In genomic region chr5:10524376-10525123, GRCh38 we compare ENCODE assay signal across 12 cellular contexts. TPM values are rescaled to one million over a fixed set of nuclear protein-coding genes. Genes with fewer than 3 reads are reported as not detected.
DNase-seq lines count a peak whose midpoint lies in the region; ATAC-seq and TF ChIP-seq lines count a peak whose summit lies in the region.
"Had no signal": no experiment of that assay in that cellular context is flagged by ENCODE, and none has a peak within 500 bp of the region (broad histone marks: within the 10 kb centered on the region; RNA-seq: fewer than 3 reads in every experiment).

No MANE protein-coding gene starts in this region.

- H3K36me3 ChIP-seq in MG63 (no peaks in the 10 kb centered on the region), right lobe of liver (no peaks in the 10 kb centered on the region)

- ATAC-seq in right lobe of liver (no peak), HG02981 (IDR thresholded peaks at IDR 0.05; ENCODE audit: unreplicated experiment) (no peak), HG03139 (IDR thresholded peaks at IDR 0.05; ENCODE audit: unreplicated experiment) (no peak), HG03460 (IDR thresholded peaks at IDR 0.05; ENCODE audit: unreplicated experiment) (no peak)

- peak; percentile 82 for DNase-seq in AG09319 (ENCODE audit: extremely low read depth, low read depth)
- peak; percentile 99 for DNase-seq in MG63
- peak; percentile 85 for DNase-seq in astrocyte of the hippocampus (ENCODE audit: low read depth, low spot score)
- DNase-seq in midbrain (lab: John Stamatoyannopoulos, UW) = peak; percentile 64
- DNase-seq in right lobe of liver = no peak
- DNase-seq: effector CD8-positive, alpha-beta T cell; stimulated activated CD4-positive, alpha-beta T cell treated with anti-CD3 and anti-CD28 coated beads, Interleukin-2, amount 100 ng/mL, for 24 hours had no signal

- intact Hi-C loops in right lobe of liver (cut with DNase I) = no loop called here

- no peak overlapping the region for H3K27ac ChIP-seq in right lobe of liver
- H3K27ac ChIP-seq: SK-N-MC had no signal

- no peak for TF ChIP-seq CTCF in AG09319 (IDR thresholded peaks at IDR 0.05; ENCODE audit: low read depth, low read length)
- TF ChIP-seq CTCF in right lobe of liver (IDR thresholded peaks at IDR 0.05) = no peak

- 70% methylated on average over 8 of the region's 19 CpGs for WGBS in right lobe of liver (ENCODE audit: insufficient coverage, low coverage, low lambda C conversion rate, missing lambda C conversion rate)

- H3K4me1 ChIP-seq in right lobe of liver = no peaks in the 10 kb centered on the region

- H3K27me3 ChIP-seq in MG63 (no peaks in the 10 kb centered on the region), right lobe of liver (no peaks in the 10 kb centered on the region)

- H3K9me3 ChIP-seq in MG63 (peaks cover 6% of the 10 kb centered on the region), right lobe of liver (no peaks in the 10 kb centered on the region)

- no peak for TF ChIP-seq POLR2A in right lobe of liver (IDR thresholded peaks at IDR 0.05)

- H3K4me3 ChIP-seq in MG63 (no peak overlapping the region), right lobe of liver (no peak overlapping the region)
- H3K4me3 ChIP-seq: lung, SK-N-MC had no signal

RNA-seq across cellular contexts. Expression of gene ANKRD33B, which starts 39.3 kb away (rescaled TPM):
- total RNA-seq in MG63 (2014; rRNA removed; shearing (Covaris generic); ENCODE audit: low replicate concordance) = 9.6 and 10.4 TPM in 2 replicates
- total RNA-seq in right lobe of liver = 1 to 10 TPM in 1 of 6 experiments, under 1 TPM in 5; 0.16 to 1.3 (median 0.29) TPM

Comparison
In these comparisons a context has a peak if more than half of its experiments do, and no peak if none do; other contexts are left out.
1. DNase-seq: peak in AG09319 (single experiment), MG63 (single experiment), astrocyte of the hippocampus (single experiment) and midbrain (single experiment); none in right lobe of liver (0 of 3).